ENCODE assay signal across 14 cellular contexts in genomic region chr12:57983858-57984505, GRCh38. TPM values are rescaled to one million over a fixed set of nuclear protein-coding genes. Genes with fewer than 3 reads are reported as not detected.
A peak's percentile ranks its signal among the peaks of the same experiment; 100 is the strongest.
DNase-seq lines count a peak whose midpoint lies in the region; ATAC-seq and TF ChIP-seq lines count a peak whose summit lies in the region.
"Had no signal": no experiment of that assay in that cellular context is flagged by ENCODE, and none has a peak within 500 bp of the region (broad histone marks: within the 10 kb centered on the region; RNA-seq: fewer than 3 reads in every experiment).

No MANE protein-coding gene starts in this region.

- TF ChIP-seq POLR2A in IMR-90 (IDR thresholded peaks at IDR 0.05; ENCODE audit: low read depth, low read length): no peak

- H3K27ac Mint-ChIP-seq in natural killer cell: no peak overlapping the region
- H3K27ac Mint-ChIP-seq: IgD-negative memory B cell had no signal

- H3K4me3 ChIP-seq in IMR-90 (ENCODE audit: insufficient read depth, low read depth, low read length): no peak overlapping the region
- no peak overlapping the region for H3K4me3 ChIP-seq in mesendoderm (ENCODE audit: low read length)
- H3K4me3 ChIP-seq: BLaER1 had no signal

- DNase-seq in NCI-H2171 treated with DMSO at 0.1 percent for 48 hours (lab: John Stamatoyannopoulos, UW) (peak; percentile 20), NCI-H2171 (lab: John Stamatoyannopoulos, UW) (no peak), IMR-90 (no peak), mesendoderm (peak; percentile 25), natural killer cell (no peak), kidney tubule cell (ENCODE audit: low spot score) (no peak)
- DNase-seq: DMS 273 treated with DMSO at 0.1 percent for 48 hours, GDM1 had no signal

- H2BK15ac ChIP-seq in IMR-90 (ENCODE audit: low read depth, low read length) (no peak overlapping the region), mesendoderm (replicated peaks; ENCODE audit: low read depth) (no peak overlapping the region)

- H3K27ac ChIP-seq in IMR-90 (ENCODE audit: insufficient read depth, low read length) (no peak overlapping the region), VCaP (peak overlapping the region; percentile 19; the same call in 1 of the 2 replicates), mesendoderm (ENCODE audit: low read depth, low read length) (no peak overlapping the region)
- H3K27ac ChIP-seq: 22Rv1, BLaER1 had no signal

- POLR2A ChIA-PET in IMR-90 (lab: Charles Lee; ENCODE audit: unreplicated experiment): no interaction called here

- dilution Hi-C loops in IMR-90 (cut with HindIII; ENCODE audit: low sequenced_read_pairs, unreplicated experiment): no loop called here

- no peak overlapping the region for H3K4me2 ChIP-seq in IMR-90 (ENCODE audit: low read depth, low read length)
- no peak overlapping the region for H3K4me2 ChIP-seq in mesendoderm (ENCODE audit: low read length)
- H3K4me2 ChIP-seq: BLaER1 had no signal

- no peaks in the 10 kb centered on the region for H4K20me1 ChIP-seq in IMR-90 (ENCODE audit: insufficient read depth, low read length)
- H4K20me1 ChIP-seq: BLaER1 had no signal

- no peaks in the 10 kb centered on the region for H3K9me3 ChIP-seq in IMR-90 (ENCODE audit: control insufficient read depth, insufficient read depth, low read length)
- H3K9me3 ChIP-seq: BLaER1 had no signal

- no peak for ATAC-seq in IMR-90 (ENCODE audit: low read depth)
- ATAC-seq in natural killer cell: no peak
- no peak for ATAC-seq in HG03571 (IDR thresholded peaks at IDR 0.05; ENCODE audit: unreplicated experiment)

- H3K4me3 Mint-ChIP-seq in natural killer cell: no peak overlapping the region
- H3K4me3 Mint-ChIP-seq: CD4-positive, CD25-positive, alpha-beta regulatory T cell; IgD-negative memory B cell had no signal

- no peak overlapping the region for H2BK120ac ChIP-seq in IMR-90 (ENCODE audit: low read depth, low read length)
- no peak overlapping the region for H2BK120ac ChIP-seq in mesendoderm (ENCODE audit: low read depth, low read length)

- peak overlapping the region; percentile 1 for H2AK9ac ChIP-seq in IMR-90 (replicated peaks; ENCODE audit: low read depth, low read length, poor library complexity)

- no peak overlapping the region for H2BK20ac ChIP-seq in IMR-90 (ENCODE audit: low read depth, low read length)

- peaks cover 2% of the 10 kb centered on the region; the same call in 1 of the 2 replicates for H3K4me1 ChIP-seq in IMR-90 (ENCODE audit: control insufficient read depth, insufficient read depth, low read length)
- no peaks in the 10 kb centered on the region for H3K4me1 ChIP-seq in mesendoderm (ENCODE audit: control insufficient read depth, low read depth, low read length)
- H3K4me1 ChIP-seq: BLaER1 had no signal

- WGBS in IMR-90 (ENCODE audit: extremely low coverage in 2 of 2, insufficient read length in 1 of 2), 2 experiments: 93% methylated on average over 3 of the region's 6 CpGs; no CpG with 5 or more reads in 1 of the 2 experiments
- no CpG with 5 or more reads among the region's 6 CpGs for WGBS in mesendoderm (ENCODE audit: extremely low coverage, insufficient coverage, low lambda C conversion rate)

- intact Hi-C loops in IMR-90 (cut with micrococcal nuclease): loop anchor here (1.0 to 10.0 kb wide), 7 partner anchors 363 to 1613 kb away; partner anchors contain the start of gene SLC16A7
- intact Hi-C loops in natural killer cell (cut with micrococcal nuclease): no loop called here

- H3K27me3 Mint-ChIP-seq in natural killer cell (ENCODE audit: low read depth in 2 of 2): peaks cover 20 to 25% of the 10 kb centered on the region in 2 donors
- H3K27me3 Mint-ChIP-seq: IgD-negative memory B cell had no signal

- CTCF ChIA-PET in IMR-90 (lab: Yijun Ruan, JAX): no interaction called here

- H2AK5ac ChIP-seq in IMR-90 (ENCODE audit: low read depth, low read length): no peak overlapping the region
- no peak overlapping the region for H2AK5ac ChIP-seq in mesendoderm (ENCODE audit: low read length)

- H3K23ac ChIP-seq in IMR-90 (ENCODE audit: low read depth, low read length): no peak overlapping the region
- no peak overlapping the region for H3K23ac ChIP-seq in mesendoderm (ENCODE audit: low read length)

- TF ChIP-seq CTCF in IMR-90 (conservative IDR thresholded peaks at IDR 0.05; ENCODE audit: low read depth, low read length): no peak
- TF ChIP-seq CTCF in VCaP (conservative IDR thresholded peaks at IDR 0.05): no peak
- TF ChIP-seq CTCF in natural killer cell (IDR thresholded peaks at IDR 0.05): no peak

- no peaks in the 10 kb centered on the region for H3K4me1 Mint-ChIP-seq in natural killer cell
- H3K4me1 Mint-ChIP-seq: CD4-positive, CD25-positive, alpha-beta regulatory T cell had no signal

- no peaks in the 10 kb centered on the region for H3K9me1 ChIP-seq in IMR-90 (ENCODE audit: insufficient read depth, low read length)

- H4K5ac ChIP-seq in IMR-90 (ENCODE audit: low read depth, low read length) (no peak overlapping the region), mesendoderm (ENCODE audit: low read length) (no peak overlapping the region)

- no peak overlapping the region for H2BK5ac ChIP-seq in IMR-90 (ENCODE audit: low read depth, low read length, poor library complexity, severe bottlenecking)
- no peak overlapping the region for H2BK5ac ChIP-seq in mesendoderm (ENCODE audit: low read length)

- TF ChIP-seq RAD21 in IMR-90 (IDR thresholded peaks at IDR 0.05; ENCODE audit: low read length): no peak

- H3K36me3 ChIP-seq in IMR-90 (ENCODE audit: control insufficient read depth, insufficient read depth, low read length) (no peaks in the 10 kb centered on the region), mesendoderm (ENCODE audit: control insufficient read depth, insufficient read depth, low read length) (no peaks in the 10 kb centered on the region)
- H3K36me3 ChIP-seq: BLaER1 had no signal

- no TSS peak for BruUV-seq in IMR-90 (replicated peaks; lab: Mats Ljungman, UMichigan)

- H3K14ac ChIP-seq in IMR-90 (replicated peaks; ENCODE audit: low read depth, low read length): no peak overlapping the region

- H4K8ac ChIP-seq in IMR-90 (ENCODE audit: low read depth in 2 of 2, low read length in 2 of 2): no peak overlapping the region
- no peak overlapping the region for H4K8ac ChIP-seq in mesendoderm (ENCODE audit: low read depth, low read length)

- H3K9me3 Mint-ChIP-seq in natural killer cell: no peaks in the 10 kb centered on the region
- H3K9me3 Mint-ChIP-seq: IgD-negative memory B cell had no signal

- H4K91ac ChIP-seq in IMR-90 (ENCODE audit: insufficient read depth, low read depth, low read length): no peak overlapping the region

- H3K4ac ChIP-seq in IMR-90 (ENCODE audit: low read depth, low read length) (no peak overlapping the region), mesendoderm (ENCODE audit: low read depth, low read length) (no peak overlapping the region)

- H3K56ac ChIP-seq in IMR-90 (ENCODE audit: extremely low read depth, insufficient read depth, low read length) (no peak overlapping the region), mesendoderm (ENCODE audit: low read length) (no peak overlapping the region)

- H3K27me3 ChIP-seq in IMR-90 (ENCODE audit: control insufficient read depth, insufficient read depth, low read length) (no peaks in the 10 kb centered on the region; the same call in 1 of the 2 replicates), mesendoderm (ENCODE audit: insufficient read depth, low read length, poor library complexity) (no peaks in the 10 kb centered on the region)
- H3K27me3 ChIP-seq: BLaER1 had no signal

- H3K36me3 Mint-ChIP-seq in natural killer cell: no peaks in the 10 kb centered on the region
- H3K36me3 Mint-ChIP-seq: CD4-positive, CD25-positive, alpha-beta regulatory T cell had no signal

- no peaks in the 10 kb centered on the region for H3K79me1 ChIP-seq in IMR-90 (ENCODE audit: low read depth in 1 of 2, low read length in 2 of 2)
- no peaks in the 10 kb centered on the region for H3K79me1 ChIP-seq in mesendoderm (ENCODE audit: low read length)

- H3K79me2 ChIP-seq in mesendoderm (ENCODE audit: control insufficient read depth, insufficient read depth, low read length): no peaks in the 10 kb centered on the region

- in situ Hi-C loops in IMR-90 (cut with MboI; ENCODE audit: low sequenced_read_pairs): loop anchor here (5.0 to 25.0 kb wide), 4 partner anchors 371 to 1171 kb away; no protein-coding TSS in a partner anchor

- H3K9ac ChIP-seq in IMR-90 (ENCODE audit: low read depth, low read length) (no peak overlapping the region), mesendoderm (ENCODE audit: low read length) (no peak overlapping the region)
- H3K9ac ChIP-seq: BLaER1 had no signal

- no peak overlapping the region for H2AFZ ChIP-seq in IMR-90 (replicated peaks; ENCODE audit: low read length, poor library complexity)

- H3K18ac ChIP-seq in IMR-90 (ENCODE audit: low read depth, low read length) (no peak overlapping the region), mesendoderm (ENCODE audit: low read length) (no peak overlapping the region)

TF ChIP-seq in IMR-90, 13 proteins besides CTCF, POLR2A, EP300 and RAD21 (continues in another document):
- TF ChIP-seq FOS (IDR thresholded peaks at IDR 0.05; ENCODE audit: low read depth, low read length) (no peak), RFX5 (IDR thresholded peaks at IDR 0.05; ENCODE audit: low read depth, low read length) (no peak), ELK1 (IDR thresholded peaks at IDR 0.05; ENCODE audit: borderline replicate concordance, low read depth, low read length) (no peak), MAZ (IDR thresholded peaks at IDR 0.05; ENCODE audit: borderline replicate concordance, low read depth, low read length) (no peak), RCOR1 (IDR thresholded peaks at IDR 0.05; ENCODE audit: insufficient replicate concordance, low read length) (no peak), CEBPB (IDR thresholded peaks at IDR 0.05; ENCODE audit: low read depth, low read length) (no peak), MXI1 (IDR thresholded peaks at IDR 0.05; ENCODE audit: borderline replicate concordance, low read depth, low read length) (no peak), BHLHE40 (IDR thresholded peaks at IDR 0.05; ENCODE audit: low read depth, low read length) (no peak), CHD1 (IDR thresholded peaks at IDR 0.05; ENCODE audit: low read depth, low read length) (no peak), MAFK (IDR thresholded peaks at IDR 0.05; ENCODE audit: low read depth, low read length) (no peak)

RNA-seq across cellular contexts. Expression of gene ATP23, which starts 42.6 kb away (rescaled TPM):
- total RNA-seq in IMR-90 (2012; rRNA removed) (7.2 TPM in 2 replicates), natural killer cell (1 to 10 TPM; 4.9 to 8.8 (median 6.3) TPM)
- 5.4 and 6.4 TPM in 2 replicates for polyA plus RNA-seq in IMR-90 (2012; rRNA removed)
- 1.8 and 3.0 TPM in 2 replicates for polyA plus RNA-seq in IMR-90 (2012; cell fraction: cytosol; rRNA removed)
- 0.52 and 3.2 TPM in 2 replicates for polyA plus RNA-seq in IMR-90 (2012; cell fraction: nucleus; rRNA removed; ENCODE audit: low replicate concordance)
- polyA plus RNA-seq in mesendoderm (2013, experiment 1 of 2): 10.9 TPM
- polyA plus RNA-seq in mesendoderm (2013, experiment 2 of 2): 10.4 TPM

Comparison
In these comparisons a context has a peak if more than half of its experiments do, and no peak if none do; other contexts are left out.
1. DNase-seq: peak in NCI-H2171 treated with DMSO at 0.1 percent for 48 hours (single experiment) and mesendoderm (single experiment); none in NCI-H2171 (single experiment), IMR-90 (single experiment), natural killer cell (single experiment) and kidney tubule cell (single experiment).